ENCODE assay signal across 22 cellular contexts in the genomic region with DNA sequence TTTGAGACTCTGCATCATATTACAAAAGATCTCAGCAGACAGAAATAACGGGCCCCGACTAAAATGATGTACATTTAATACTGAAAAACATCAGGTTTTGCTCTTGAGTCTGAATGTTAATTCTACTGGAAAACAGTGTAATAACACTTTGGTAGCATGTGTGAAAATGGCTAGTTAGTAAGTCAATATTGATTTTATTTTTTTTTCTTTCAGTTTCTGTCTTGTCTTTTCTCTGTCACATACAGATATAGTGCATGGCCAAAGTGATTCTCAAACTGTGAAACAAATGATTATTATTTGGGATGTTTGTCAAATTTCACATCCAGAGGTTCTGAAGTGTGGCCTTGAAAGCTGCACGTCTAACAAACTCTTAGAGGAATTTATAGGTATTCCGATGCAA. TPM values are rescaled to one million over a fixed set of nuclear protein-coding genes. Genes with fewer than 3 reads are reported as not detected.
DNase-seq lines count a peak whose midpoint lies in the region; ATAC-seq, FAIRE-seq and TF ChIP-seq lines count a peak whose summit lies in the region.
"Had no signal": no experiment of that assay in that cellular context is flagged by ENCODE, and none has a peak within 500 bp of the region (broad histone marks: within the 10 kb centered on the region; RNA-seq: fewer than 3 reads in every experiment).

No MANE protein-coding gene starts in this region.

- H3K9me3 ChIP-seq in subcutaneous abdominal adipose tissue (ENCODE audit: control insufficient read depth in 5 of 5, low read length in 5 of 5) (no peaks in the 10 kb centered on the region), kidney (ENCODE audit: control insufficient read depth in 1 of 2, low read length in 2 of 2) (no peaks in the 10 kb centered on the region)
- H3K9me3 ChIP-seq: body of pancreas, gastroesophageal sphincter, left ventricle myocardium inferior had no signal

- H3K9ac ChIP-seq in subcutaneous abdominal adipose tissue (ENCODE audit: low read length in 5 of 5) (no peak overlapping the region), kidney (ENCODE audit: low read length in 2 of 2) (no peak overlapping the region)

- no peak for ATAC-seq in activated naive CD8-positive, alpha-beta T cell treated with anti-CD3 and anti-CD28 coated beads, Interleukin-2, amount 50 U/mL, for 24 hours
- ATAC-seq in HG02938 (IDR thresholded peaks at IDR 0.05; ENCODE audit: unreplicated experiment) = peak; percentile 34
- no peak for ATAC-seq in omental fat pad (ENCODE audit: low FRiP score)
- no peak for ATAC-seq in GM21526 (IDR thresholded peaks at IDR 0.05; ENCODE audit: low FRiP score, unreplicated experiment)
- ATAC-seq: body of pancreas, gastroesophageal sphincter had no signal

- H3K27me3 Mint-ChIP-seq in activated naive CD8-positive, alpha-beta T cell = no peaks in the 10 kb centered on the region
- H3K27me3 Mint-ChIP-seq in activated naive CD8-positive, alpha-beta T cell treated with anti-CD3 and anti-CD28 coated beads, Interleukin-2, amount 50 U/mL, for 24 hours = no peaks in the 10 kb centered on the region
- no peaks in the 10 kb centered on the region for H3K27me3 Mint-ChIP-seq in chondrocyte (ENCODE audit: low read depth)
- H3K27me3 Mint-ChIP-seq: B cell; dendritic cell treated with granulocyte-macrophage colony-stimulating factor and Interleukin-4, amounts not matched to agents 40 ng/mL and 50 ng/mL, for 4 days had no signal

- H3K4me1 ChIP-seq in subcutaneous abdominal adipose tissue (ENCODE audit: control insufficient read depth in 5 of 5, insufficient read depth in 5 of 5, low read length in 5 of 5) = peaks cover 0 to 49% (median 26%) of the 10 kb centered on the region in 5 donors
- H3K4me1 ChIP-seq in kidney (ENCODE audit: control insufficient read depth in 1 of 2, insufficient read depth in 1 of 2, low read depth in 1 of 2, low read length in 2 of 2) = no peaks in the 10 kb centered on the region

- H3K36me3 Mint-ChIP-seq in activated naive CD8-positive, alpha-beta T cell = peaks cover 7% of the 10 kb centered on the region
- peaks cover 52% of the 10 kb centered on the region for H3K36me3 Mint-ChIP-seq in activated naive CD8-positive, alpha-beta T cell treated with anti-CD3 and anti-CD28 coated beads, Interleukin-2, amount 50 U/mL, for 24 hours (ENCODE audit: low read depth)
- peaks cover 28% of the 10 kb centered on the region for H3K36me3 Mint-ChIP-seq in chondrocyte (ENCODE audit: low read depth)

- H3K27ac ChIP-seq in subcutaneous abdominal adipose tissue (ENCODE audit: low read depth, low read length) = peak overlapping the region; percentile 48
- H3K27ac ChIP-seq in kidney (ENCODE audit: low read depth in 2 of 2, low read length in 2 of 2) = no peak overlapping the region
- H3K27ac ChIP-seq: left ventricle myocardium inferior, skin epidermis had no signal

- DNase-seq in activated naive CD8-positive, alpha-beta T cell treated with anti-CD3 and anti-CD28 coated beads, Interleukin-2, amount 50 U/mL, for 24 hours = no peak
- DNase-seq in chondrocyte (ENCODE audit: low spot score) = no peak
- no peak for DNase-seq in omental fat pad (ENCODE audit: low spot score)
- no peak for DNase-seq in kidney
- DNase-seq: activated gamma-delta T cell treated with Interleukin-2 at 50 U/mL for 16 hours; body of pancreas; left ventricle myocardium inferior; NCI-H1417 treated with DMSO at 0.1 percent for 48 hours; NCI-H345; NK-92 treated with Interleukin-12 subunit alpha and Interleukin-12 subunit beta, amount 100 ng/mL, for 24 hours; RPMI8226; stimulated activated CD4-positive, alpha-beta T cell treated with anti-CD3 and anti-CD28 coated beads, Interleukin-4, amount 100 ng/mL, for 1 hour; SW 1271 had no signal

- H3K4me1 Mint-ChIP-seq in activated naive CD8-positive, alpha-beta T cell (ENCODE audit: low read depth) = peaks cover 20% of the 10 kb centered on the region
- peaks cover 8% of the 10 kb centered on the region for H3K4me1 Mint-ChIP-seq in activated naive CD8-positive, alpha-beta T cell treated with anti-CD3 and anti-CD28 coated beads, Interleukin-2, amount 50 U/mL, for 24 hours
- peaks cover 60% of the 10 kb centered on the region for H3K4me1 Mint-ChIP-seq in chondrocyte (ENCODE audit: low read depth)
- H3K4me1 Mint-ChIP-seq: B cell had no signal

- H3K4me3 ChIP-seq in subcutaneous abdominal adipose tissue (ENCODE audit: low read depth in 1 of 5, low read length in 5 of 5) (no peak overlapping the region), kidney (ENCODE audit: low read length in 2 of 2) (no peak overlapping the region)
- H3K4me3 ChIP-seq: body of pancreas, gastroesophageal sphincter, left ventricle myocardium inferior, skin epidermis had no signal

- H3K4me3 Mint-ChIP-seq in activated naive CD8-positive, alpha-beta T cell = no peak overlapping the region
- no peak overlapping the region for H3K4me3 Mint-ChIP-seq in activated naive CD8-positive, alpha-beta T cell treated with anti-CD3 and anti-CD28 coated beads, Interleukin-2, amount 50 U/mL, for 24 hours
- no peak overlapping the region for H3K4me3 Mint-ChIP-seq in chondrocyte (ENCODE audit: unreplicated experiment)
- H3K4me3 Mint-ChIP-seq: B cell; dendritic cell treated with granulocyte-macrophage colony-stimulating factor and Interleukin-4, amounts not matched to agents 40 ng/mL and 50 ng/mL, for 4 days had no signal

- TF ChIP-seq CTCF in chondrocyte (IDR thresholded peaks at IDR 0.05) (no peak), omental fat pad (IDR thresholded peaks at IDR 0.05) (no peak), kidney (IDR thresholded peaks at IDR 0.05; ENCODE audit: borderline replicate concordance, extremely low read depth, insufficient read depth) (no peak)

- H3K36me3 ChIP-seq in subcutaneous abdominal adipose tissue (ENCODE audit: control insufficient read depth in 5 of 5, insufficient read depth in 5 of 5, low read length in 5 of 5) = peaks cover 38 to 71% (median 60%) of the 10 kb centered on the region in 5 donors
- peaks cover 28 to 63% of the 10 kb centered on the region in 2 donors for H3K36me3 ChIP-seq in kidney (ENCODE audit: control insufficient read depth in 1 of 2, insufficient read depth in 2 of 2, low read length in 2 of 2)

- intact Hi-C loops in kidney (cut with DNase I) = no loop called here

- peak overlapping the region; percentile 86 for H3K27ac Mint-ChIP-seq in activated naive CD8-positive, alpha-beta T cell
- H3K27ac Mint-ChIP-seq in activated naive CD8-positive, alpha-beta T cell treated with anti-CD3 and anti-CD28 coated beads, Interleukin-2, amount 50 U/mL, for 24 hours = no peak overlapping the region
- peak overlapping the region; percentile 52 for H3K27ac Mint-ChIP-seq in chondrocyte (ENCODE audit: unreplicated experiment)
- H3K27ac Mint-ChIP-seq: B cell; dendritic cell treated with granulocyte-macrophage colony-stimulating factor and Interleukin-4, amounts not matched to agents 40 ng/mL and 50 ng/mL, for 4 days had no signal

- no peak for FAIRE-seq in kidney (lab: Jason Lieb, UNC)
- FAIRE-seq: H1 had no signal

- no peaks in the 10 kb centered on the region for H3K27me3 ChIP-seq in subcutaneous abdominal adipose tissue (ENCODE audit: control insufficient read depth in 5 of 5, insufficient read depth in 4 of 5, low read length in 5 of 5)
- H3K27me3 ChIP-seq: body of pancreas, gastroesophageal sphincter had no signal

- H3K9me3 Mint-ChIP-seq in activated naive CD8-positive, alpha-beta T cell (ENCODE audit: low read depth) = no peaks in the 10 kb centered on the region
- no peaks in the 10 kb centered on the region for H3K9me3 Mint-ChIP-seq in activated naive CD8-positive, alpha-beta T cell treated with anti-CD3 and anti-CD28 coated beads, Interleukin-2, amount 50 U/mL, for 24 hours
- no peaks in the 10 kb centered on the region for H3K9me3 Mint-ChIP-seq in chondrocyte (ENCODE audit: low read depth)
- H3K9me3 Mint-ChIP-seq: dendritic cell treated with granulocyte-macrophage colony-stimulating factor and Interleukin-4, amounts not matched to agents 40 ng/mL and 50 ng/mL, for 4 days had no signal

RNA-seq across cellular contexts. Expression of a gene that starts 23.1 kb away (rescaled TPM):
- 23.1 to 30.3 TPM (median 25.3 TPM) in 3 replicates for total RNA-seq in chondrocyte
- total RNA-seq in omental fat pad = 100 to 1,000 TPM; 191 to 370 (median 240) TPM
- total RNA-seq in kidney = 52.6 TPM
- polyA plus RNA-seq in kidney (ENCODE audit: insufficient read depth, low read depth, low replicate concordance) = 49.7 TPM
